Comparison of ENCODE assay signal across 8 cellular contexts in the genomic region with DNA sequence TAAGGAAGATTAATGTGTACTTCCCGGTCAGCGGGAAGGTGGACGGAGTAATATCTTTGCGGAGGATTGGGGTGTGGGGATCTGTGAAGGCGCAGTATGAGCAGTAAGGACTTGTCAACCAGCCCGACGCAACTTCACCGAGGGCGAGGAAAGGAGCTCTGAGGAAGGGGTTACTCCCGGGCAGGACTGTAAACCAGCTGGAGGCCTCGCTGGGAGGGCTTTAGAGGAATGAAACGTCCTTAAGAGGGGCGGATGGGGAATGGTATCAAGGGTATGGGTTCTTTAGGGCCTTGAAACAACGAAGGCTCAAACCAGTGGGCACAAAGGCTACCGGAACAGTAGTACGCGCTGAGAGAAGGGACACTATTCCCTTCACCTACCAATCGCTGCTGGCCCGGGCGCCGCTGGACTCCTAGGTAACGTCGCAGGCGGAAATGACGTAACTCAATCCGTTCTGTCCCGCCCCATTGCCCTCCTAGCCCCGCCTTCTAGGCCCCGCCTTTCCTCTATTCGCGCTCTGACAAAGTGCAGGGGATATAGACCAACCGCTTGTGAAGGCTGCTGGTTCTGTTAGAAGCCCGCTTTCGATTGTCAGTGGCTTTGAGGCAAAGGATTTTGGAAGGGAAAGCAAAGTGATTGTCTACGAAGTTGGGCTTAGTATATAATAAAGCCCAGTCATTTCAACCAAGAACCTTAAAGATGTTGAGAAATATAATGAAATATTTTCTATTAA. TPM values are rescaled to one million over a fixed set of nuclear protein-coding genes. Genes with fewer than 3 reads are reported as not detected.
DNase-seq lines count a peak whose midpoint lies in the region; ATAC-seq and TF ChIP-seq lines count a peak whose summit lies in the region.

A gene with protein sequence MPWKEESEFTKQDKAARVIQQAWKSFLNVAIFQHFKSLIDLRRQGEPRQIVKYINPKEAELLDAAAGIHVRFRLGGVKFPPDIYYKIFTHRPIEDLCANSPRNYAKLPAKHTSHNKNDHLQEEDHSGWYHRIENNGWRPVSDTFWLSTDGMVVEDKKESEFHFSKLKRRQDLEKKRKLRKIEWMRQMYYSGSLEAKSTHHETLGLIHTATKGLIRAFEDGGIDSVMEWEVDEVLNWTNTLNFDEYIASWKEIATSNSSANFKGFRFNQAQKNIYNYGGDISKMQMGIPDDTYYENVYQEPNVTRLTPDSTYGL (minus strand): TSS at position 439 of the 733 bp plus-strand sequence. CDS start 5,970 bp downstream, outside the sequence.

- peak within 1 kb of the TSS; percentile 92 for H3K27ac ChIP-seq in PC-9
- H3K27ac ChIP-seq in esophagus (ENCODE audit: low read depth in 2 of 2, low read length in 1 of 2) = peak within 1 kb of the TSS; percentile 99 to 100
- peak within 1 kb of the TSS; percentile 97 for H3K27ac ChIP-seq in mucosa of rectum (ENCODE audit: low read depth in 2 of 2, low read length in 2 of 2)

- peak within 1 kb of the TSS; percentile 80 for H3K4me3 ChIP-seq in PC-9
- H3K4me3 ChIP-seq in esophagus (ENCODE audit: low read depth in 1 of 2, low read length in 2 of 2) = peak within 1 kb of the TSS; percentile 66 to 73
- H3K4me3 ChIP-seq in mucosa of rectum (ENCODE audit: low read length in 2 of 2) = peak within 1 kb of the TSS; percentile 76 to 87

- H3K9me3 ChIP-seq in PC-9 (ENCODE audit: insufficient read depth, low read depth) (no peaks in the 10 kb centered on the region), esophagus (ENCODE audit: control insufficient read depth in 2 of 2, insufficient read depth in 1 of 2, low read depth in 1 of 2, low read length in 1 of 2) (no peaks in the 10 kb centered on the region), mucosa of rectum (ENCODE audit: control insufficient read depth in 2 of 2, low read length in 2 of 2) (no peaks in the 10 kb centered on the region)

- no peaks in the 10 kb centered on the region for H4K20me1 ChIP-seq in PC-9 (ENCODE audit: insufficient read depth)

- peak within 1 kb of the TSS; percentile 89 for H3K4me3 Mint-ChIP-seq in activated T-cell treated with anti-CD3 and anti-CD28 coated beads, Interleukin-2, amount 50 U/mL, for 4 hours

- H3K27me3 ChIP-seq in PC-9 (ENCODE audit: insufficient read depth, low read depth) (no peaks in the 10 kb centered on the region), esophagus (ENCODE audit: control insufficient read depth in 1 of 2, insufficient read depth in 2 of 2, low read length in 2 of 2) (no peaks in the 10 kb centered on the region), mucosa of rectum (ENCODE audit: control insufficient read depth in 2 of 2, insufficient read depth in 2 of 2, low read length in 2 of 2) (no peaks in the 10 kb centered on the region)

- POLR2A ChIA-PET in PC-9 (lab: Charles Lee; ENCODE audit: unreplicated experiment) = interaction anchor here (0.6 kb wide), 3 partner anchors 185 to 371 kb away, joined by 3 to 12 read pairs (median 3); no protein-coding TSS in a partner anchor

- peak within 1 kb of the TSS; percentile 86 for H3K4me2 ChIP-seq in PC-9

- no peak for TF ChIP-seq CTCF in PC-9 (conservative IDR thresholded peaks at IDR 0.05)

- peaks cover 7% of the 10 kb centered on the region for H3K4me1 Mint-ChIP-seq in activated T-cell treated with anti-CD3 and anti-CD28 coated beads, Interleukin-2, amount 50 U/mL, for 4 hours (ENCODE audit: low read depth)

- H3K27me3 Mint-ChIP-seq in activated T-cell treated with anti-CD3 and anti-CD28 coated beads, Interleukin-2, amount 50 U/mL, for 4 hours (ENCODE audit: low read depth) = no peaks in the 10 kb centered on the region

- TSS peak; percentile 98 for BruUV-seq in PC-9 (replicated peaks; lab: Mats Ljungman, UMichigan)

- peak within 1 kb of the TSS; percentile 89 to 95 for H3K9ac ChIP-seq in mucosa of rectum (ENCODE audit: low read depth in 1 of 2, low read length in 2 of 2)

- H3F3A ChIP-seq in PC-9 (ENCODE audit: insufficient read depth, low read depth) = peaks cover 21% of the 10 kb centered on the region; the same call in 1 of the 2 replicates

- no peaks in the 10 kb centered on the region for H3K36me3 Mint-ChIP-seq in activated T-cell treated with anti-CD3 and anti-CD28 coated beads, Interleukin-2, amount 50 U/mL, for 4 hours (ENCODE audit: insufficient read depth)

- in situ Hi-C loops in KBM-7 (cut with MboI; ENCODE audit: low pct_unique_long_range_greater_than_20kb, low sequenced_read_pairs) = no loop called here

- intact Hi-C loops in PC-9 (cut with micrococcal nuclease; ENCODE audit: unreplicated experiment) = loop anchor here (1.0 to 5.0 kb wide), 3 partner anchors 30 to 245 kb away; a partner anchor contains a TSS

- peaks cover 16% of the 10 kb centered on the region for H3K4me1 ChIP-seq in PC-9 (replicated peaks; ENCODE audit: insufficient read depth)
- H3K4me1 ChIP-seq in esophagus (ENCODE audit: control insufficient read depth in 2 of 2, insufficient read depth in 2 of 2, low read length in 1 of 2) = no peaks in the 10 kb centered on the region
- no peaks in the 10 kb centered on the region for H3K4me1 ChIP-seq in mucosa of rectum (ENCODE audit: control insufficient read depth in 2 of 2, insufficient read depth in 2 of 2, low read length in 2 of 2)

- no peaks in the 10 kb centered on the region for H3K79me2 ChIP-seq in PC-9 (ENCODE audit: low read depth)

- H2AFZ ChIP-seq in PC-9 = peak within 1 kb of the TSS; percentile 88

- H3K9me3 Mint-ChIP-seq in activated T-cell treated with anti-CD3 and anti-CD28 coated beads, Interleukin-2, amount 50 U/mL, for 4 hours = no peaks in the 10 kb centered on the region

- CTCF ChIA-PET in PC-9 (lab: Charles Lee) = no interaction called here

- peak; percentile 99 for ATAC-seq in GM21723 (IDR thresholded peaks at IDR 0.05; ENCODE audit: unreplicated experiment)
- ATAC-seq in activated T-cell treated with anti-CD3 and anti-CD28 coated beads, Interleukin-2, amount 50 U/mL, for 4 hours = peak; percentile 99

- H3K9me2 ChIP-seq in PC-9 (ENCODE audit: insufficient read depth) = no peaks in the 10 kb centered on the region

- DNase-seq in DMS53 treated with DMSO at 0.1 percent for 48 hours (lab: John Stamatoyannopoulos, UW; ENCODE audit: unreplicated experiment) = peak; percentile 97
- peak; percentile 98 for DNase-seq in KBM-7
- peak; percentile 93 to 94 for DNase-seq in PC-9
- DNase-seq in activated T-cell treated with anti-CD3 and anti-CD28 coated beads, Interleukin-2, amount 50 U/mL, for 4 hours = peak; percentile 94
- peak; percentile 86 to 92 for DNase-seq in stimulated activated CD8-positive, alpha-beta memory T cell treated with anti-CD3 and anti-CD28 coated beads, Interleukin-4, amount 100 ng/mL, for 4 hours (ENCODE audit: low read depth in 2 of 2, low spot score in 1 of 2)

- H3K36me3 ChIP-seq in PC-9 (ENCODE audit: low read depth) (no peaks in the 10 kb centered on the region), esophagus (ENCODE audit: control insufficient read depth in 2 of 2, insufficient read depth in 2 of 2, low read length in 1 of 2) (no peaks in the 10 kb centered on the region), mucosa of rectum (ENCODE audit: control insufficient read depth in 2 of 2, insufficient read depth in 2 of 2, low read length in 2 of 2) (no peaks in the 10 kb centered on the region)

- WGBS in esophagus, 2 donors = 0% methylated on average over 35 of the region's 35 CpGs

RNA-seq across cellular contexts. Expression of the gene that starts here (rescaled TPM):
- 1.7 and 1.9 TPM in 2 replicates for total RNA-seq in PC-9 (2021)
- total RNA-seq in activated T-cell treated with anti-CD3 and anti-CD28 coated beads, Interleukin-2, amount 50 U/mL, for 4 hours = under 1 TPM; 0.79 to 0.92 (median 0.91) TPM
- under 1 TPM; 0.16 to 0.31 TPM for polyA plus RNA-seq in esophagus

Comparison
In these comparisons a context has a peak if more than half of its experiments do, and no peak if none do; other contexts are left out.
1. Peak in every context shown above with its lines: DNase-seq, ATAC-seq, H3K4me3 ChIP-seq and H3K27ac ChIP-seq.
2. Peak in DNase-seq and ATAC-seq in activated T-cell treated with anti-CD3 and anti-CD28 coated beads, Interleukin-2, amount 50 U/mL, for 4 hours; RNA of the gene not detected or under 1 TPM.